In genomic region chr22:37456351-37456750, GRCh38 we compare ENCODE assay signal across 23 cellular contexts. TPM values are rescaled to one million over a fixed set of nuclear protein-coding genes. Genes with fewer than 3 reads are reported as not detected.
"Had no signal": no experiment of that assay in that cellular context is flagged by ENCODE, and none has a peak within 500 bp of the region (broad histone marks: within the 10 kb centered on the region; RNA-seq: fewer than 3 reads in every experiment).

No MANE protein-coding gene starts in this region.

- H3K4me1 ChIP-seq: gastrocnemius medialis, parathyroid adenoma, uterus had no signal

- DNase-seq: activated CD4-positive, alpha-beta memory T cell treated with anti-CD3 and anti-CD28 coated beads, Interleukin-2, amount 10 ng/mL, durations not matched to agents 7 days and 5 days; activated T-cell treated with anti-CD3 and anti-CD28 coated beads, Interleukin-2, amount 50 U/mL, for 24 hours; amniotic stem cell; body of pancreas; cerebellar nuclear complex; erythroblast; gastrocnemius medialis; heart right ventricle; left colon; naive thymus-derived CD4-positive, alpha-beta T cell; stimulated activated CD4-positive, alpha-beta T cell treated with anti-CD3 and anti-CD28 coated beads, Interleukin-15, amount 100 ng/mL, for 24 hours; stimulated activated CD4-positive, alpha-beta T cell treated with anti-CD3 and anti-CD28 coated beads, Interleukin-4, amount 100 ng/mL, for 24 hours; stimulated activated naive CD4-positive, alpha-beta T cell; T-cell; T1000; tibial artery; uterus had no signal

- H3K27ac Mint-ChIP-seq: activated CD4-positive, alpha-beta memory T cell treated with anti-CD3 and anti-CD28 coated beads, Interleukin-2, amount 10 ng/mL, durations not matched to agents 7 days and 5 days; activated naive CD4-positive, alpha-beta T cell treated with anti-CD3 and anti-CD28 coated beads, Interleukin-2, amount 50 U/mL, for 24 hours; activated T-cell treated with anti-CD3 and anti-CD28 coated beads, Interleukin-2, amount 50 U/mL, for 24 hours; dendritic cell treated with granulocyte-macrophage colony-stimulating factor and Interleukin-4, amounts not matched to agents 40 ng/mL and 50 ng/mL, for 4 days; T-cell had no signal

- H2AFZ ChIP-seq: parathyroid adenoma had no signal

- H3K36me3 ChIP-seq: gastrocnemius medialis, neutrophil, tibial artery, uterus had no signal

- H3K27me3 ChIP-seq: body of pancreas, uterus had no signal

- H3K79me2 ChIP-seq: parathyroid adenoma had no signal

- H3K9me3 Mint-ChIP-seq: activated CD4-positive, alpha-beta memory T cell treated with anti-CD3 and anti-CD28 coated beads, Interleukin-2, amount 10 ng/mL, durations not matched to agents 7 days and 5 days; activated naive CD4-positive, alpha-beta T cell treated with anti-CD3 and anti-CD28 coated beads, Interleukin-2, amount 50 U/mL, for 24 hours; activated T-cell treated with anti-CD3 and anti-CD28 coated beads, Interleukin-2, amount 50 U/mL, for 24 hours; dendritic cell treated with granulocyte-macrophage colony-stimulating factor and Interleukin-4, amounts not matched to agents 40 ng/mL and 50 ng/mL, for 4 days; naive thymus-derived CD4-positive, alpha-beta T cell; T-cell had no signal

- ATAC-seq: body of pancreas; gastrocnemius medialis; heart right ventricle; left colon; naive thymus-derived CD4-positive, alpha-beta T cell had no signal

- H3K4me3 ChIP-seq: body of pancreas, gastrocnemius medialis, heart right ventricle, tibial artery, uterus had no signal

- H3K9me3 ChIP-seq: body of pancreas, gastrocnemius medialis, neutrophil, uterus had no signal

- H3K9ac ChIP-seq: parathyroid adenoma had no signal

- H3K27me3 Mint-ChIP-seq: activated CD4-positive, alpha-beta memory T cell treated with anti-CD3 and anti-CD28 coated beads, Interleukin-2, amount 10 ng/mL, durations not matched to agents 7 days and 5 days; activated naive CD4-positive, alpha-beta T cell treated with anti-CD3 and anti-CD28 coated beads, Interleukin-2, amount 50 U/mL, for 24 hours; activated T-cell treated with anti-CD3 and anti-CD28 coated beads, Interleukin-2, amount 50 U/mL, for 24 hours; naive thymus-derived CD4-positive, alpha-beta T cell; T-cell had no signal

- H3K27ac ChIP-seq: body of pancreas, gastrocnemius medialis, heart right ventricle, neutrophil, parathyroid adenoma, tibial artery, uterus had no signal

- H3K4me3 Mint-ChIP-seq: activated CD4-positive, alpha-beta memory T cell treated with anti-CD3 and anti-CD28 coated beads, Interleukin-2, amount 10 ng/mL, durations not matched to agents 7 days and 5 days; activated naive CD4-positive, alpha-beta T cell treated with anti-CD3 and anti-CD28 coated beads, Interleukin-2, amount 50 U/mL, for 24 hours; activated T-cell treated with anti-CD3 and anti-CD28 coated beads, Interleukin-2, amount 50 U/mL, for 24 hours; dendritic cell treated with granulocyte-macrophage colony-stimulating factor and Interleukin-4, amounts not matched to agents 40 ng/mL and 50 ng/mL, for 4 days; naive thymus-derived CD4-positive, alpha-beta T cell; T-cell had no signal

RNA-seq across cellular contexts. Expression of gene ELFN2, which starts 29.1 kb away (rescaled TPM):
- total RNA-seq: lung microvascular endothelial cell, subcutaneous adipose tissue had no signal
